31 cellular contexts compared by ENCODE assay signal in genomic region chr1:5917591-5918274, GRCh38.
DNase-seq lines count a peak whose midpoint lies in the region; ATAC-seq, FAIRE-seq and TF ChIP-seq lines count a peak whose summit lies in the region.
"Had no signal": no experiment of that assay in that cellular context is flagged by ENCODE, and none has a peak within 500 bp of the region (broad histone marks: within the 10 kb centered on the region; RNA-seq: fewer than 3 reads in every experiment).

No MANE protein-coding gene starts in this region.

- no peak overlapping the region for H3K4me2 ChIP-seq in mammary epithelial cell (ENCODE audit: insufficient read depth, low read depth, low read length)

- H3K9me3 ChIP-seq in HEK293 (ENCODE audit: control insufficient read depth, insufficient read depth, low read depth, low read length) (no peaks in the 10 kb centered on the region), mammary epithelial cell (replicated peaks; ENCODE audit: insufficient read depth, low read length) (no peaks in the 10 kb centered on the region), pancreas (no peaks in the 10 kb centered on the region)
- H3K9me3 ChIP-seq: lower lobe of right lung, MG63, right atrium auricular region, upper lobe of left lung had no signal

- peaks cover 30% of the 10 kb centered on the region for H3K4me1 Mint-ChIP-seq in nephron progenitor cell

- peaks cover 5% of the 10 kb centered on the region for H3K36me3 Mint-ChIP-seq in nephron progenitor cell (ENCODE audit: low read depth)
- H3K36me3 Mint-ChIP-seq: natural killer cell had no signal

- H3K27ac Mint-ChIP-seq in nephron progenitor cell = peak overlapping the region; percentile 29
- H3K27ac Mint-ChIP-seq: activated CD4-positive, alpha-beta T cell treated with anti-CD3 and anti-CD28 coated beads, Interleukin-2, amount 10 ng/mL, durations not matched to agents 24 days and 14 days; activated naive CD8-positive, alpha-beta T cell treated with anti-CD3 and anti-CD28 coated beads, Interleukin-2, amount 50 U/mL, for 24 hours; B cell; natural killer cell; T-helper 2 cell treated with Interferon-gamma antibody and Interleukin-4, amounts not matched to agents 5 μg/mL and 100 μg/mL, for 36 hours had no signal

- H3K4me1 ChIP-seq in HEK293 (ENCODE audit: control insufficient read depth, insufficient read depth, low read length) = no peaks in the 10 kb centered on the region
- peaks cover 8% of the 10 kb centered on the region for H3K4me1 ChIP-seq in mammary epithelial cell (ENCODE audit: insufficient read depth, low read length)
- peaks cover 0 to 8% (median 5%) of the 10 kb centered on the region in 3 donors for H3K4me1 ChIP-seq in pancreas
- H3K4me1 ChIP-seq: parathyroid adenoma, right atrium auricular region, upper lobe of left lung had no signal

- H3K27ac ChIP-seq in HEK293 (ENCODE audit: extremely low read depth, low read depth, low read length) (no peak overlapping the region), mammary epithelial cell (ENCODE audit: insufficient read depth, low read depth, low read length) (no peak overlapping the region), pancreas (no peak overlapping the region)
- H3K27ac ChIP-seq: lower lobe of right lung, parathyroid adenoma, right atrium auricular region, upper lobe of left lung, VCaP had no signal

- H3K27me3 ChIP-seq in mammary epithelial cell (ENCODE audit: insufficient read depth, low read length) = no peaks in the 10 kb centered on the region
- no peaks in the 10 kb centered on the region for H3K27me3 ChIP-seq in pancreas
- H3K27me3 ChIP-seq: MG63, right atrium auricular region, upper lobe of left lung had no signal

- WGBS in mammary epithelial cell (ENCODE audit: low coverage, missing lambda C conversion rate) = 84% methylated on average over 14 of the region's 14 CpGs
- WGBS in pancreas, 2 donors = 89 to 93% methylated on average over 14 of the region's 14 CpGs

- BruUV-seq in mammary epithelial cell (replicated peaks; lab: Mats Ljungman, UMichigan) = no TSS peak

- DNase-seq in A172 (ENCODE audit: low spot score) (peak; percentile 1), mammary epithelial cell (peak; percentile 5), nephron progenitor cell (no peak), ACHN (no peak), pancreas (no peak)
- DNase-seq: activated CD4-positive, alpha-beta T cell treated with anti-CD3 and anti-CD28 coated beads, Interleukin-2, amount 10 ng/mL, durations not matched to agents 24 days and 14 days; activated naive CD8-positive, alpha-beta T cell treated with anti-CD3 and anti-CD28 coated beads, Interleukin-2, amount 50 U/mL, for 24 hours; activated T-cell treated with anti-CD3 and anti-CD28 coated beads, Interleukin-2, amount 50 U/mL, for 48 hours; caudate nucleus; KBM-7; lower lobe of right lung; MG63; natural killer cell; NCI-H2029; NCI-H526; NK-92 treated with Interleukin-12 subunit alpha and Interleukin-12 subunit beta, amount 100 ng/mL, for 24 hours; SHP77; small intestine; stimulated activated naive CD4-positive, alpha-beta T cell; upper lobe of left lung had no signal

- CTCF ChIA-PET in HEK293 (lab: Yijun Ruan, JAX) (interaction anchor here (0.7 to 1.6 kb wide), 5 partner anchors 8 to 407 kb away, joined by 3 to 4 read pairs (median 3); no protein-coding TSS in a partner anchor), mammary epithelial cell (lab: Charles Lee; ENCODE audit: low non-redundant PET) (no interaction called here)

- POLR2A ChIA-PET in HEK293 (lab: Yijun Ruan, JAX) = no interaction called here

- no peak overlapping the region for H2AFZ ChIP-seq in mammary epithelial cell (ENCODE audit: low read depth, low read length)
- H2AFZ ChIP-seq: parathyroid adenoma had no signal

- H3K36me3 ChIP-seq in HEK293 (ENCODE audit: control insufficient read depth in 2 of 2, insufficient read depth in 1 of 2, low read length in 2 of 2) = no peaks in the 10 kb centered on the region
- no peaks in the 10 kb centered on the region for H3K36me3 ChIP-seq in mammary epithelial cell (ENCODE audit: insufficient read depth, low read length)
- no peaks in the 10 kb centered on the region for H3K36me3 ChIP-seq in pancreas
- H3K36me3 ChIP-seq: MG63, right atrium auricular region, upper lobe of left lung had no signal

- no peaks in the 10 kb centered on the region for H3K27me3 Mint-ChIP-seq in nephron progenitor cell (ENCODE audit: low read depth, poor library complexity)
- H3K27me3 Mint-ChIP-seq: activated CD4-positive, alpha-beta T cell treated with anti-CD3 and anti-CD28 coated beads, Interleukin-2, amount 10 ng/mL, durations not matched to agents 24 days and 14 days; activated naive CD8-positive, alpha-beta T cell treated with anti-CD3 and anti-CD28 coated beads, Interleukin-2, amount 50 U/mL, for 24 hours; B cell had no signal

- FAIRE-seq in pancreas (lab: Jason Lieb, UNC) = no peak
- FAIRE-seq: GM12878, H1, HTR-8/SVneo, small intestine had no signal

- H3K4me3 Mint-ChIP-seq in nephron progenitor cell = no peak overlapping the region
- H3K4me3 Mint-ChIP-seq: activated CD4-positive, alpha-beta T cell treated with anti-CD3 and anti-CD28 coated beads, Interleukin-2, amount 10 ng/mL, durations not matched to agents 24 days and 14 days; activated naive CD8-positive, alpha-beta T cell treated with anti-CD3 and anti-CD28 coated beads, Interleukin-2, amount 50 U/mL, for 24 hours; B cell; natural killer cell; T-helper 2 cell treated with Interferon-gamma antibody and Interleukin-4, amounts not matched to agents 5 μg/mL and 100 μg/mL, for 36 hours had no signal

- intact Hi-C loops in mammary epithelial cell (cut with micrococcal nuclease) = no loop called here
- intact Hi-C loops in pancreas (cut with DNase I) = no loop called here

- H3K79me2 ChIP-seq in mammary epithelial cell (ENCODE audit: insufficient read depth, low read length) = no peaks in the 10 kb centered on the region
- H3K79me2 ChIP-seq: parathyroid adenoma had no signal

- in situ Hi-C loops in mammary epithelial cell (cut with MboI; ENCODE audit: low sequenced_read_pairs in 2 of 2) = loop anchor here (25.0 kb wide), 2 partner anchors 405 to 2005 kb away; partner anchors contain the start of gene C1orf174 (in 1 of the 2)
- in situ Hi-C loops in ACHN (cut with HindIII; ENCODE audit: low pct_ligation_motif_present, low pct_unique_long_range_greater_than_20kb, low sequenced_read_pairs) = no loop called here

- H3K9me3 Mint-ChIP-seq in nephron progenitor cell = no peaks in the 10 kb centered on the region
- H3K9me3 Mint-ChIP-seq: activated CD4-positive, alpha-beta T cell treated with anti-CD3 and anti-CD28 coated beads, Interleukin-2, amount 10 ng/mL, durations not matched to agents 24 days and 14 days; activated naive CD8-positive, alpha-beta T cell treated with anti-CD3 and anti-CD28 coated beads, Interleukin-2, amount 50 U/mL, for 24 hours; natural killer cell; T-helper 2 cell treated with Interferon-gamma antibody and Interleukin-4, amounts not matched to agents 5 μg/mL and 100 μg/mL, for 36 hours had no signal

- H3K4me3 ChIP-seq in HEK293 (ENCODE audit: low read depth, low read length) = no peak overlapping the region
- no peak overlapping the region for H3K4me3 ChIP-seq in mammary epithelial cell (replicated peaks in 1 of 3; ENCODE audit: insufficient read depth in 1 of 3, low read depth in 2 of 3, low read length in 3 of 3)
- H3K4me3 ChIP-seq in pancreas = no peak overlapping the region
- H3K4me3 ChIP-seq: GM12878, lower lobe of right lung, MG63, right atrium auricular region, upper lobe of left lung had no signal

- dilution Hi-C loops in mammary epithelial cell (cut with HindIII; ENCODE audit: low sequenced_read_pairs) = no loop called here

- no peaks in the 10 kb centered on the region for H4K20me1 ChIP-seq in mammary epithelial cell (ENCODE audit: insufficient read depth, low read length)

- no peak overlapping the region for H3K9ac ChIP-seq in mammary epithelial cell (ENCODE audit: insufficient read depth, low read length)
- H3K9ac ChIP-seq: parathyroid adenoma had no signal

- no peak for TF ChIP-seq CTCF in HEK293 (tag by site-specific recombination; IDR thresholded peaks at IDR 0.05)
- no peak for TF ChIP-seq CTCF in mammary epithelial cell (conservative IDR thresholded peaks at IDR 0.05 in 1 of 2, IDR thresholded peaks at IDR 0.05 in 1 of 2; ENCODE audit: extremely low read depth in 1 of 2, insufficient read depth in 1 of 2, low read depth in 1 of 2, low read length in 2 of 2)
- TF ChIP-seq CTCF in nephron progenitor cell (IDR thresholded peaks at IDR 0.05) = no peak
- no peak for TF ChIP-seq CTCF in pancreas (IDR thresholded peaks at IDR 0.05)

- ATAC-seq in HG03108 (IDR thresholded peaks at IDR 0.05; ENCODE audit: unreplicated experiment) (no peak), pancreas (no peak), GM18520 (IDR thresholded peaks at IDR 0.05; ENCODE audit: unreplicated experiment) (no peak)
- ATAC-seq: activated naive CD8-positive, alpha-beta T cell treated with anti-CD3 and anti-CD28 coated beads, Interleukin-2, amount 50 U/mL, for 24 hours; GM12878; lower lobe of right lung; natural killer cell had no signal

TF ChIP-seq in HEK293, 187 proteins besides CTCF, POLR2A, EP300 and RAD21:
- TF ChIP-seq ZNF10 (tag by site-specific recombination; IDR thresholded peaks at IDR 0.05) (peak; percentile 70; the same call in 1 of the 2 replicates), ZNF776 (tag by site-specific recombination; IDR thresholded peaks at IDR 0.05; ENCODE audit: borderline replicate concordance) (no peak), ZNF394 (tag by site-specific recombination; IDR thresholded peaks at IDR 0.05; ENCODE audit: borderline replicate concordance) (no peak)

Comparison
In these comparisons a context has a peak if more than half of its experiments do, and no peak if none do; other contexts are left out.
1. DNase-seq: peak in A172 (single experiment) and mammary epithelial cell (single experiment); none in nephron progenitor cell (single experiment), ACHN (single experiment) and pancreas (0 of 6).